Comparison of ENCODE assay signal across 1 cellular context in the genomic region with DNA sequence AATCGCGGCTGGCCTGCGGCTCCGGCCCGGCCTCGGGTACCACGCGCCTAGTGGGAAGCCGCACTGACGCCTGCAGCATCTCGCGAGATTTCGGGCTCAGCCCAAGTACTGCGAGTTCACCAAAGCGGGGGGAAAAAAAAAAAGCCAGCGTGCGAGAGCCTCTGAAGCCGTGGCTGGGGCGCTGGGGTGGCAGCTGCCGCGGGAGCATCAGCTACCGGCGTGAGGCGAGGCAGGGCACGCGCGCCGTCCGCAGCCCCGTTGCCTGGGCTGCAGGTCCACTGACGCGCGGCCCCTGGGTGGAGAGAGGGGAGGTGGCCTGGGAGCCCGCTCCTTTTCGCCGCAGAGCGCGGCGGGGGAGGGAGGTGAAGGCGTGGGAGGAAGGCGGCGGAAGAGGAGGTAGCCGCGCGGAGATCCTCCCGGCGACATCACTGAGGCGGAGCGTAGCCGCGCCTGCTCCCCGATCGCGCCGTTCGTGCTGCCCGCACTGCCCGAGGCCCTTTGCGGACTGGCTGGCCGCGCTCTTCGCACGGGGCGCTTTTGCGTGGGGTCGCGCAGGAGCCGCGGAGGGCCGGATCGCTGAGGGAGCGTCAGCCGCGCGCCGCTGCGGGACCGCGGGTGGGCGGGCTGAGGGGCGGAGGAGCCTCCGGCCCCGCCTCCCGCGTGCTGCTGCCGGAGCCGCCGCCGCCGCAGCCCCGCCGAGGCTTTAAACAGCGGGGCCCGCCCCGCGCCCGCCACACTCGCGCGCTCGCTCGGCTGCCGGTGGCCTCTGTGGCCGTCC.
A peak's percentile ranks its signal among the peaks of the same experiment; 100 is the strongest.
TF ChIP-seq lines count a peak whose summit lies in the region.

A gene (plus strand): TSS at position 734 of the 778 bp plus-strand sequence. CDS start 189 bp downstream, outside the sequence.

TF ChIP-seq in GM12878, 131 proteins besides CTCF, POLR2A, EP300 and RAD21 (continued from another document and continues in another):
- TF ChIP-seq, protein P1, sequence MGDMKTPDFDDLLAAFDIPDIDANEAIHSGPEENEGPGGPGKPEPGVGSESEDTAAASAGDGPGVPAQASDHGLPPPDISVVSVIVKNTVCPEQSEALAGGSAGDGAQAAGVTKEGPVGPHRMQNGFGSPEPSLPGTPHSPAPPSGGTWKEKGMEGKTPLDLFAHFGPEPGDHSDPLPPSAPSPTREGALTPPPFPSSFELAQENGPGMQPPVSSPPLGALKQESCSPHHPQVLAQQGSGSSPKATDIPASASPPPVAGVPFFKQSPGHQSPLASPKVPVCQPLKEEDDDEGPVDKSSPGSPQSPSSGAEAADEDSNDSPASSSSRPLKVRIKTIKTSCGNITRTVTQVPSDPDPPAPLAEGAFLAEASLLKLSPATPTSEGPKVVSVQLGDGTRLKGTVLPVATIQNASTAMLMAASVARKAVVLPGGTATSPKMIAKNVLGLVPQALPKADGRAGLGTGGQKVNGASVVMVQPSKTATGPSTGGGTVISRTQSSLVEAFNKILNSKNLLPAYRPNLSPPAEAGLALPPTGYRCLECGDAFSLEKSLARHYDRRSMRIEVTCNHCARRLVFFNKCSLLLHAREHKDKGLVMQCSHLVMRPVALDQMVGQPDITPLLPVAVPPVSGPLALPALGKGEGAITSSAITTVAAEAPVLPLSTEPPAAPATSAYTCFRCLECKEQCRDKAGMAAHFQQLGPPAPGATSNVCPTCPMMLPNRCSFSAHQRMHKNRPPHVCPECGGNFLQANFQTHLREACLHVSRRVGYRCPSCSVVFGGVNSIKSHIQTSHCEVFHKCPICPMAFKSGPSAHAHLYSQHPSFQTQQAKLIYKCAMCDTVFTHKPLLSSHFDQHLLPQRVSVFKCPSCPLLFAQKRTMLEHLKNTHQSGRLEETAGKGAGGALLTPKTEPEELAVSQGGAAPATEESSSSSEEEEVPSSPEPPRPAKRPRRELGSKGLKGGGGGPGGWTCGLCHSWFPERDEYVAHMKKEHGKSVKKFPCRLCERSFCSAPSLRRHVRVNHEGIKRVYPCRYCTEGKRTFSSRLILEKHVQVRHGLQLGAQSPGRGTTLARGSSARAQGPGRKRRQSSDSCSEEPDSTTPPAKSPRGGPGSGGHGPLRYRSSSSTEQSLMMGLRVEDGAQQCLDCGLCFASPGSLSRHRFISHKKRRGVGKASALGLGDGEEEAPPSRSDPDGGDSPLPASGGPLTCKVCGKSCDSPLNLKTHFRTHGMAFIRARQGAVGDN (IDR thresholded peaks at IDR 0.05): no peak
- TF ChIP-seq HDGF (IDR thresholded peaks at IDR 0.05) (0 out of 2 replicates have a peak, but pooled peaks have one; percentile 32), DPF2 (IDR thresholded peaks at IDR 0.05) (peak; percentile 58), IKZF2 (IDR thresholded peaks at IDR 0.05) (no peak; a peak in 2 of 4 replicates), YBX1 (IDR thresholded peaks at IDR 0.05) (no peak), CBX5 (IDR thresholded peaks at IDR 0.05; ENCODE audit: low read depth) (0 out of 2 replicates have a peak, but pooled peaks have one; percentile 23), GABPA (IDR thresholded peaks at IDR 0.05; ENCODE audit: low read depth) (no peak; the same call in 1 of the 2 replicates), BRCA1 (IDR thresholded peaks at IDR 0.05; ENCODE audit: low read depth, low read length) (peak; percentile 89), SIX5 (IDR thresholded peaks at IDR 0.05; ENCODE audit: low read depth, low read length, severe bottlenecking) (no peak), FOXM1 (IDR thresholded peaks at IDR 0.05; ENCODE audit: low read depth, low read length) (peak; percentile 61; the same call in 1 of the 2 replicates), FOXK2 (IDR thresholded peaks at IDR 0.05) (no peak), RB1 (IDR thresholded peaks at IDR 0.05; ENCODE audit: borderline replicate concordance) (peak; percentile 71; the same call in 1 of the 2 replicates), KLF5 (IDR thresholded peaks at IDR 0.05; ENCODE audit: partially characterized antibody) (peak; percentile 95), CEBPB (IDR thresholded peaks at IDR 0.05; ENCODE audit: borderline replicate concordance in 1 of 2, low read depth in 2 of 2, low read length in 2 of 2) (no peak), BACH1 (IDR thresholded peaks at IDR 0.05; ENCODE audit: borderline replicate concordance) (peak; percentile 87), EZH2 (IDR thresholded peaks at IDR 0.05; ENCODE audit: borderline replicate concordance, control insufficient read depth, low read depth, low read length) (no peak), MXI1 (IDR thresholded peaks at IDR 0.05; ENCODE audit: low read depth, low read length) (peak; percentile 92), RCOR1 (conservative IDR thresholded peaks at IDR 0.05; ENCODE audit: low read depth, low read length) (peak; percentile 97; the same call in 1 of the 2 replicates), ZNF217 (IDR thresholded peaks at IDR 0.05) (no peak), SMAD5 (IDR thresholded peaks at IDR 0.05; ENCODE audit: low read depth) (peak; percentile 74), ATF7 (IDR thresholded peaks at IDR 0.05; ENCODE audit: low read depth) (peak; percentile 80), SIN3A (IDR thresholded peaks at IDR 0.05; ENCODE audit: low read depth, low read length) (peak; percentile 86; the same call in 1 of the 2 replicates), PAX5 (IDR thresholded peaks at IDR 0.05; ENCODE audit: borderline replicate concordance, low read depth, low read length) (peak; percentile 85), NRF1 (conservative IDR thresholded peaks at IDR 0.05; ENCODE audit: low read depth, low read length) (no peak), SUZ12 (IDR thresholded peaks at IDR 0.05; ENCODE audit: unreplicated experiment) (no peak), SUPT20H (IDR thresholded peaks at IDR 0.05; ENCODE audit: borderline replicate concordance, control insufficient read depth, low read depth, low read length) (no peak), MEF2B (IDR thresholded peaks at IDR 0.05; ENCODE audit: partially characterized antibody, poor library complexity, severe bottlenecking) (peak; percentile 10), YY1 (IDR thresholded peaks at IDR 0.05; ENCODE audit: low read depth, low read length) (peak; percentile 3; the same call in 1 of the 2 replicates), ZNF622 (IDR thresholded peaks at IDR 0.05) (no peak), LARP7 (IDR thresholded peaks at IDR 0.05) (peak; percentile 25; the same call in 1 of the 2 replicates), CHD4 (IDR thresholded peaks at IDR 0.05) (no peak), POU2F2 (IDR thresholded peaks at IDR 0.05; ENCODE audit: borderline replicate concordance, low read depth, low read length) (peak; percentile 12; the same call in 1 of the 3 replicates)
- TF ChIP-seq, protein P2, sequence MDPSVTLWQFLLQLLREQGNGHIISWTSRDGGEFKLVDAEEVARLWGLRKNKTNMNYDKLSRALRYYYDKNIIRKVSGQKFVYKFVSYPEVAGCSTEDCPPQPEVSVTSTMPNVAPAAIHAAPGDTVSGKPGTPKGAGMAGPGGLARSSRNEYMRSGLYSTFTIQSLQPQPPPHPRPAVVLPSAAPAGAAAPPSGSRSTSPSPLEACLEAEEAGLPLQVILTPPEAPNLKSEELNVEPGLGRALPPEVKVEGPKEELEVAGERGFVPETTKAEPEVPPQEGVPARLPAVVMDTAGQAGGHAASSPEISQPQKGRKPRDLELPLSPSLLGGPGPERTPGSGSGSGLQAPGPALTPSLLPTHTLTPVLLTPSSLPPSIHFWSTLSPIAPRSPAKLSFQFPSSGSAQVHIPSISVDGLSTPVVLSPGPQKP (IDR thresholded peaks at IDR 0.05; ENCODE audit: low read depth, low read length): peak; percentile 22; the same call in 1 of the 2 replicates
- TF ChIP-seq, protein P3, sequence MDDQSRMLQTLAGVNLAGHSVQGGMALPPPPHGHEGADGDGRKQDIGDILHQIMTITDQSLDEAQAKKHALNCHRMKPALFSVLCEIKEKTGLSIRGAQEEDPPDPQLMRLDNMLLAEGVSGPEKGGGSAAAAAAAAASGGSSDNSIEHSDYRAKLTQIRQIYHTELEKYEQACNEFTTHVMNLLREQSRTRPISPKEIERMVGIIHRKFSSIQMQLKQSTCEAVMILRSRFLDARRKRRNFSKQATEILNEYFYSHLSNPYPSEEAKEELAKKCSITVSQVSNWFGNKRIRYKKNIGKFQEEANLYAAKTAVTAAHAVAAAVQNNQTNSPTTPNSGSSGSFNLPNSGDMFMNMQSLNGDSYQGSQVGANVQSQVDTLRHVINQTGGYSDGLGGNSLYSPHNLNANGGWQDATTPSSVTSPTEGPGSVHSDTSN (IDR thresholded peaks at IDR 0.05; ENCODE audit: insufficient replicate concordance, low read depth, low read length): no peak
- TF ChIP-seq, protein P4, sequence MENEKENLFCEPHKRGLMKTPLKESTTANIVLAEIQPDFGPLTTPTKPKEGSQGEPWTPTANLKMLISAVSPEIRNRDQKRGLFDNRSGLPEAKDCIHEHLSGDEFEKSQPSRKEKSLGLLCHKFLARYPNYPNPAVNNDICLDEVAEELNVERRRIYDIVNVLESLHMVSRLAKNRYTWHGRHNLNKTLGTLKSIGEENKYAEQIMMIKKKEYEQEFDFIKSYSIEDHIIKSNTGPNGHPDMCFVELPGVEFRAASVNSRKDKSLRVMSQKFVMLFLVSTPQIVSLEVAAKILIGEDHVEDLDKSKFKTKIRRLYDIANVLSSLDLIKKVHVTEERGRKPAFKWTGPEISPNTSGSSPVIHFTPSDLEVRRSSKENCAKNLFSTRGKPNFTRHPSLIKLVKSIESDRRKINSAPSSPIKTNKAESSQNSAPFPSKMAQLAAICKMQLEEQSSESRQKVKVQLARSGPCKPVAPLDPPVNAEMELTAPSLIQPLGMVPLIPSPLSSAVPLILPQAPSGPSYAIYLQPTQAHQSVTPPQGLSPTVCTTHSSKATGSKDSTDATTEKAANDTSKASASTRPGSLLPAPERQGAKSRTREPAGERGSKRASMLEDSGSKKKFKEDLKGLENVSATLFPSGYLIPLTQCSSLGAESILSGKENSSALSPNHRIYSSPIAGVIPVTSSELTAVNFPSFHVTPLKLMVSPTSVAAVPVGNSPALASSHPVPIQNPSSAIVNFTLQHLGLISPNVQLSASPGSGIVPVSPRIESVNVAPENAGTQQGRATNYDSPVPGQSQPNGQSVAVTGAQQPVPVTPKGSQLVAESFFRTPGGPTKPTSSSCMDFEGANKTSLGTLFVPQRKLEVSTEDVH (IDR thresholded peaks at IDR 0.05; ENCODE audit: low read depth, partially characterized antibody): no peak
- TF ChIP-seq, protein P5, sequence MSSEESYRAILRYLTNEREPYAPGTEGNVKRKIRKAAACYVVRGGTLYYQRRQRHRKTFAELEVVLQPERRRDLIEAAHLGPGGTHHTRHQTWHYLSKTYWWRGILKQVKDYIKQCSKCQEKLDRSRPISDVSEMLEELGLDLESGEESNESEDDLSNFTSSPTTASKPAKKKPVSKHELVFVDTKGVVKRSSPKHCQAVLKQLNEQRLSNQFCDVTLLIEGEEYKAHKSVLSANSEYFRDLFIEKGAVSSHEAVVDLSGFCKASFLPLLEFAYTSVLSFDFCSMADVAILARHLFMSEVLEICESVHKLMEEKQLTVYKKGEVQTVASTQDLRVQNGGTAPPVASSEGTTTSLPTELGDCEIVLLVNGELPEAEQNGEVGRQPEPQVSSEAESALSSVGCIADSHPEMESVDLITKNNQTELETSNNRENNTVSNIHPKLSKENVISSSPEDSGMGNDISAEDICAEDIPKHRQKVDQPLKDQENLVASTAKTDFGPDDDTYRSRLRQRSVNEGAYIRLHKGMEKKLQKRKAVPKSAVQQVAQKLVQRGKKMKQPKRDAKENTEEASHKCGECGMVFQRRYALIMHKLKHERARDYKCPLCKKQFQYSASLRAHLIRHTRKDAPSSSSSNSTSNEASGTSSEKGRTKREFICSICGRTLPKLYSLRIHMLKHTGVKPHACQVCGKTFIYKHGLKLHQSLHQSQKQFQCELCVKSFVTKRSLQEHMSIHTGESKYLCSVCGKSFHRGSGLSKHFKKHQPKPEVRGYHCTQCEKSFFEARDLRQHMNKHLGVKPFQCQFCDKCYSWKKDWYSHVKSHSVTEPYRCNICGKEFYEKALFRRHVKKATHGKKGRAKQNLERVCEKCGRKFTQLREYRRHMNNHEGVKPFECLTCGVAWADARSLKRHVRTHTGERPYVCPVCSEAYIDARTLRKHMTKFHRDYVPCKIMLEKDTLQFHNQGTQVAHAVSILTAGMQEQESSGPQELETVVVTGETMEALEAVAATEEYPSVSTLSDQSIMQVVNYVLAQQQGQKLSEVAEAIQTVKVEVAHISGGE (CRISPR knock-in tag; IDR thresholded peaks at IDR 0.05): peak; percentile 5; the same call in 1 of the 2 replicates
- TF ChIP-seq, protein P6, sequence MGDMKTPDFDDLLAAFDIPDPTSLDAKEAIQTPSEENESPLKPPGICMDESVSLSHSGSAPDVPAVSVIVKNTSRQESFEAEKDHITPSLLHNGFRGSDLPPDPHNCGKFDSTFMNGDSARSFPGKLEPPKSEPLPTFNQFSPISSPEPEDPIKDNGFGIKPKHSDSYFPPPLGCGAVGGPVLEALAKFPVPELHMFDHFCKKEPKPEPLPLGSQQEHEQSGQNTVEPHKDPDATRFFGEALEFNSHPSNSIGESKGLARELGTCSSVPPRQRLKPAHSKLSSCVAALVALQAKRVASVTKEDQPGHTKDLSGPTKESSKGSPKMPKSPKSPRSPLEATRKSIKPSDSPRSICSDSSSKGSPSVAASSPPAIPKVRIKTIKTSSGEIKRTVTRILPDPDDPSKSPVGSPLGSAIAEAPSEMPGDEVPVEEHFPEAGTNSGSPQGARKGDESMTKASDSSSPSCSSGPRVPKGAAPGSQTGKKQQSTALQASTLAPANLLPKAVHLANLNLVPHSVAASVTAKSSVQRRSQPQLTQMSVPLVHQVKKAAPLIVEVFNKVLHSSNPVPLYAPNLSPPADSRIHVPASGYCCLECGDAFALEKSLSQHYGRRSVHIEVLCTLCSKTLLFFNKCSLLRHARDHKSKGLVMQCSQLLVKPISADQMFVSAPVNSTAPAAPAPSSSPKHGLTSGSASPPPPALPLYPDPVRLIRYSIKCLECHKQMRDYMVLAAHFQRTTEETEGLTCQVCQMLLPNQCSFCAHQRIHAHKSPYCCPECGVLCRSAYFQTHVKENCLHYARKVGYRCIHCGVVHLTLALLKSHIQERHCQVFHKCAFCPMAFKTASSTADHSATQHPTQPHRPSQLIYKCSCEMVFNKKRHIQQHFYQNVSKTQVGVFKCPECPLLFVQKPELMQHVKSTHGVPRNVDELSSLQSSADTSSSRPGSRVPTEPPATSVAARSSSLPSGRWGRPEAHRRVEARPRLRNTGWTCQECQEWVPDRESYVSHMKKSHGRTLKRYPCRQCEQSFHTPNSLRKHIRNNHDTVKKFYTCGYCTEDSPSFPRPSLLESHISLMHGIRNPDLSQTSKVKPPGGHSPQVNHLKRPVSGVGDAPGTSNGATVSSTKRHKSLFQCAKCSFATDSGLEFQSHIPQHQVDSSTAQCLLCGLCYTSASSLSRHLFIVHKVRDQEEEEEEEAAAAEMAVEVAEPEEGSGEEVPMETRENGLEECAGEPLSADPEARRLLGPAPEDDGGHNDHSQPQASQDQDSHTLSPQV (IDR thresholded peaks at IDR 0.05): no peak
- TF ChIP-seq, protein P7, sequence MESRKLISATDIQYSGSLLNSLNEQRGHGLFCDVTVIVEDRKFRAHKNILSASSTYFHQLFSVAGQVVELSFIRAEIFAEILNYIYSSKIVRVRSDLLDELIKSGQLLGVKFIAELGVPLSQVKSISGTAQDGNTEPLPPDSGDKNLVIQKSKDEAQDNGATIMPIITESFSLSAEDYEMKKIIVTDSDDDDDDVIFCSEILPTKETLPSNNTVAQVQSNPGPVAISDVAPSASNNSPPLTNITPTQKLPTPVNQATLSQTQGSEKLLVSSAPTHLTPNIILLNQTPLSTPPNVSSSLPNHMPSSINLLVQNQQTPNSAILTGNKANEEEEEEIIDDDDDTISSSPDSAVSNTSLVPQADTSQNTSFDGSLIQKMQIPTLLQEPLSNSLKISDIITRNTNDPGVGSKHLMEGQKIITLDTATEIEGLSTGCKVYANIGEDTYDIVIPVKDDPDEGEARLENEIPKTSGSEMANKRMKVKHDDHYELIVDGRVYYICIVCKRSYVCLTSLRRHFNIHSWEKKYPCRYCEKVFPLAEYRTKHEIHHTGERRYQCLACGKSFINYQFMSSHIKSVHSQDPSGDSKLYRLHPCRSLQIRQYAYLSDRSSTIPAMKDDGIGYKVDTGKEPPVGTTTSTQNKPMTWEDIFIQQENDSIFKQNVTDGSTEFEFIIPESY (IDR thresholded peaks at IDR 0.05): 0 out of 2 replicates have a peak, but pooled peaks have one; percentile 13
